1 cellular context compared by ENCODE assay signal in the genomic region with DNA sequence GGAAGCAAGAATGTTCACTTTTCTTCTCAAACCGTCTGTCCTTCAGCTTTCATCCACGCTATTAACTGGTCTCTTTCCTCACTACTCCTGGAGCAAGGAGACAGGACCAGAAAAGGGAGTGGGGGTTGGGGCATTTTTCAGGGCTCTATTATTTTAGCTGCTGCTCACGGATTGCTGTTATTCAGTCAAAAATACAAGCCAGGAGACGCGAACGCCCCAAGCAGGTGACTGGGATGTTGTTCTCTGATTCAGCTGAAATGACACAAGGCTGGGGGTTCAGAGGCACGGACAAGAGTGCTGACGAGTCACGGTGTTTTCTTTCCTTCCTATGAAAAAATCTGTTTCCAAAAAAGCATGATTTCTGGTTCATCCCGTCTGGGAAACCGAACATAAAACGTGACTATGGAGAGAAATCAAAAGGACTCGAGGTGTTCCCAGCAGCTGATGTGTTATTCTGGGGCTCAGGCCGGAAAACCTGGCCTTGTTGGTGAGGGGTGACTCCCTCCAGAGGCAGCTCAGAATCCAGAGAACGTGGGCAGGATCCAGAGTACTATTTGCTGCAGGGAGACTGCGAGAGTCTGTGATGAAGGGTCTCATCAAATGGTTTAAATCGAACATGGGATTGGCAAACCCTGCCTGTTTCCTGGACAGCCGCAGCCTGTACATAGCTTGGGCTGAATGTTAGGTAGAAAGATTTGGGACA.
TF ChIP-seq lines count a peak whose summit lies in the region.

No MANE protein-coding gene starts in this region.

TF ChIP-seq in GM12878, 131 proteins besides CTCF, POLR2A, EP300 and RAD21 (continued from another document):
- TF ChIP-seq CBX5 (IDR thresholded peaks at IDR 0.05; ENCODE audit: low read depth) (no peak), POLR2AphosphoS5 (IDR thresholded peaks at IDR 0.05; ENCODE audit: low read length) (no peak), SUPT20H (IDR thresholded peaks at IDR 0.05; ENCODE audit: borderline replicate concordance, control insufficient read depth, low read depth, low read length) (no peak), CHD1 (IDR thresholded peaks at IDR 0.05; ENCODE audit: low read depth, low read length) (no peak), MYC (IDR thresholded peaks at IDR 0.05; ENCODE audit: insufficient read depth, insufficient read length, insufficient replicate concordance, low read length, severe bottlenecking) (no peak), RCOR1 (conservative IDR thresholded peaks at IDR 0.05; ENCODE audit: low read depth, low read length) (no peak), ZNF687 (IDR thresholded peaks at IDR 0.05) (no peak), WRNIP1 (IDR thresholded peaks at IDR 0.05; ENCODE audit: borderline replicate concordance, low read depth, low read length) (no peak), ESRRA (IDR thresholded peaks at IDR 0.05; ENCODE audit: low read length) (no peak), NFIC (IDR thresholded peaks at IDR 0.05; ENCODE audit: low read depth, low read length) (no peak)
- TF ChIP-seq, protein P1, sequence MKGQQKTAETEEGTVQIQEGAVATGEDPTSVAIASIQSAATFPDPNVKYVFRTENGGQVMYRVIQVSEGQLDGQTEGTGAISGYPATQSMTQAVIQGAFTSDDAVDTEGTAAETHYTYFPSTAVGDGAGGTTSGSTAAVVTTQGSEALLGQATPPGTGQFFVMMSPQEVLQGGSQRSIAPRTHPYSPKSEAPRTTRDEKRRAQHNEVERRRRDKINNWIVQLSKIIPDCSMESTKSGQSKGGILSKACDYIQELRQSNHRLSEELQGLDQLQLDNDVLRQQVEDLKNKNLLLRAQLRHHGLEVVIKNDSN (IDR thresholded peaks at IDR 0.05; ENCODE audit: borderline replicate concordance, extremely low read length, insufficient read depth, low read depth, low read length) = no peak
- TF ChIP-seq, protein P2, sequence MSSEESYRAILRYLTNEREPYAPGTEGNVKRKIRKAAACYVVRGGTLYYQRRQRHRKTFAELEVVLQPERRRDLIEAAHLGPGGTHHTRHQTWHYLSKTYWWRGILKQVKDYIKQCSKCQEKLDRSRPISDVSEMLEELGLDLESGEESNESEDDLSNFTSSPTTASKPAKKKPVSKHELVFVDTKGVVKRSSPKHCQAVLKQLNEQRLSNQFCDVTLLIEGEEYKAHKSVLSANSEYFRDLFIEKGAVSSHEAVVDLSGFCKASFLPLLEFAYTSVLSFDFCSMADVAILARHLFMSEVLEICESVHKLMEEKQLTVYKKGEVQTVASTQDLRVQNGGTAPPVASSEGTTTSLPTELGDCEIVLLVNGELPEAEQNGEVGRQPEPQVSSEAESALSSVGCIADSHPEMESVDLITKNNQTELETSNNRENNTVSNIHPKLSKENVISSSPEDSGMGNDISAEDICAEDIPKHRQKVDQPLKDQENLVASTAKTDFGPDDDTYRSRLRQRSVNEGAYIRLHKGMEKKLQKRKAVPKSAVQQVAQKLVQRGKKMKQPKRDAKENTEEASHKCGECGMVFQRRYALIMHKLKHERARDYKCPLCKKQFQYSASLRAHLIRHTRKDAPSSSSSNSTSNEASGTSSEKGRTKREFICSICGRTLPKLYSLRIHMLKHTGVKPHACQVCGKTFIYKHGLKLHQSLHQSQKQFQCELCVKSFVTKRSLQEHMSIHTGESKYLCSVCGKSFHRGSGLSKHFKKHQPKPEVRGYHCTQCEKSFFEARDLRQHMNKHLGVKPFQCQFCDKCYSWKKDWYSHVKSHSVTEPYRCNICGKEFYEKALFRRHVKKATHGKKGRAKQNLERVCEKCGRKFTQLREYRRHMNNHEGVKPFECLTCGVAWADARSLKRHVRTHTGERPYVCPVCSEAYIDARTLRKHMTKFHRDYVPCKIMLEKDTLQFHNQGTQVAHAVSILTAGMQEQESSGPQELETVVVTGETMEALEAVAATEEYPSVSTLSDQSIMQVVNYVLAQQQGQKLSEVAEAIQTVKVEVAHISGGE (CRISPR knock-in tag; IDR thresholded peaks at IDR 0.05) = no peak
